8 cellular contexts compared by ENCODE assay signal in genomic region chr19:506404-507285, GRCh38. TPM values are rescaled to one million over a fixed set of nuclear protein-coding genes. Genes with fewer than 3 reads are reported as not detected.
A peak's percentile ranks its signal among the peaks of the same experiment; 100 is the strongest.
DNase-seq lines count a peak whose midpoint lies in the region; ATAC-seq, FAIRE-seq and TF ChIP-seq lines count a peak whose summit lies in the region.

No MANE protein-coding gene starts in this region.

- TF ChIP-seq EP300 in HepG2 (IDR thresholded peaks at IDR 0.05; ENCODE audit: low read depth in 2 of 2, low read length in 2 of 2) = no peak
- no peak for TF ChIP-seq EP300 in HepG2 (CRISPR knock-in tag; IDR thresholded peaks at IDR 0.05; ENCODE audit: borderline replicate concordance)

- CTCF ChIA-PET in CD4-positive, alpha-beta memory T cell (lab: Charles Lee; ENCODE audit: partially characterized antibody) = interaction anchor here (0.7 to 2.9 kb wide), 16 partner anchors 8 to 213 kb away, joined by 3 to 30 read pairs (median 4); partner anchors contain the start of genes CDC34 and MADCAM1
- CTCF ChIA-PET in HepG2 (lab: Yijun Ruan, JAX; ENCODE audit: low intra/inter-chr PET ratio, low total read pairs) = interaction anchor here (0.7 to 1.5 kb wide), 4 partner anchors 11 to 123 kb away, joined by 3 to 6 read pairs (median 6); partner anchors contain the start of gene MADCAM1

- H3K9ac ChIP-seq in HepG2 (ENCODE audit: insufficient read depth, low read depth, low read length) = peak overlapping the region; percentile 93

- POLR2A ChIA-PET in CD4-positive, alpha-beta memory T cell (lab: Charles Lee; ENCODE audit: partially characterized antibody) = interaction anchor here (0.7 to 4.4 kb wide), 14 partner anchors 8 to 162 kb away, joined by 3 to 61 read pairs (median 4); partner anchors contain the start of genes BSG, CDC34, MIER2 and RNF126
- POLR2A ChIA-PET in HepG2 (lab: Yijun Ruan, JAX) = interaction anchor here (0.8 to 2.8 kb wide), 15 partner anchors 8 to 65 kb away, joined by 3 to 33 read pairs (median 6); partner anchors contain the start of gene CDC34

- no TSS peak for BruUV-seq in HepG2 (replicated peaks; lab: Mats Ljungman, UMichigan)

- FAIRE-seq in HepG2 (lab: Jason Lieb, UNC) = peak; percentile 100

- H3K27ac ChIP-seq in CD4-positive, alpha-beta memory T cell (ENCODE audit: low read depth, low read length) = peak overlapping the region; percentile 89
- H3K27ac ChIP-seq in HepG2 (ENCODE audit: extremely low read length, insufficient read depth, low read length) = peak overlapping the region; percentile 98

- 7% methylated on average over 19 of the region's 48 CpGs for WGBS in HepG2 (ENCODE audit: low lambda C conversion rate)

- peak overlapping the region; percentile 93 for H2AFZ ChIP-seq in HepG2 (ENCODE audit: low read length)

- H3K79me2 ChIP-seq in HepG2 (ENCODE audit: insufficient read depth, low read length) = no peaks in the 10 kb centered on the region

- H3K27me3 Mint-ChIP-seq in CD4-positive, alpha-beta memory T cell = no peaks in the 10 kb centered on the region

- peaks cover 0 to 13% of the 10 kb centered on the region in 2 donors for H3K36me3 Mint-ChIP-seq in CD4-positive, alpha-beta memory T cell

- H3K4me3 Mint-ChIP-seq in CD4-positive, alpha-beta memory T cell = peak overlapping the region; percentile 91 to 100 (median 99)

- H3K27ac Mint-ChIP-seq in CD4-positive, alpha-beta memory T cell = peak overlapping the region; percentile 94 to 100 (median 100)

- peak overlapping the region; percentile 61 to 97 for H3K4me3 ChIP-seq in CD4-positive, alpha-beta memory T cell (ENCODE audit: low read length in 2 of 2)
- H3K4me3 ChIP-seq in HepG2 (replicated peaks in 1 of 3; ENCODE audit: insufficient read depth in 1 of 3, low read depth in 2 of 3, low read length in 3 of 3) = peak overlapping the region; percentile 93 to 99 (median 97)

- ATAC-seq in GM19397 (IDR thresholded peaks at IDR 0.05; ENCODE audit: unreplicated experiment) = peak; percentile 63
- ATAC-seq in HG03565 (IDR thresholded peaks at IDR 0.05; ENCODE audit: unreplicated experiment) = peak; percentile 50
- ATAC-seq in HepG2 = peak; percentile 82

- peak; percentile 98 to 99 (median 99) for DNase-seq in CD4-positive, alpha-beta memory T cell
- DNase-seq in NCI-H748 treated with DMSO at 0.1 percent for 48 hours (lab: John Stamatoyannopoulos, UW) (peak; percentile 94), dermis blood vessel endothelial cell (peak; percentile 93), HepG2 (ENCODE audit: low spot score) (peak; percentile 99)
- peak; percentile 87 to 88 for DNase-seq in activated CD4-positive, alpha-beta T cell treated with anti-CD3 and anti-CD28 coated beads, Interleukin-2, amount 50 U/mL, for 4 hours
- peak; percentile 88 for DNase-seq in stimulated activated CD4-positive, alpha-beta T cell treated with anti-CD3 and anti-CD28 coated beads, Interleukin-4, amount 100 ng/mL, for 1 hour

- in situ Hi-C loops in HepG2 (cut with HindIII; ENCODE audit: extremely low pct_ligation_motif_present, low pct_unique_long_range_greater_than_20kb) = no loop called here

- no peaks in the 10 kb centered on the region for H3K27me3 ChIP-seq in CD4-positive, alpha-beta memory T cell (ENCODE audit: insufficient read depth, low read length)
- no peaks in the 10 kb centered on the region for H3K27me3 ChIP-seq in HepG2 (ENCODE audit: control insufficient read depth in 1 of 2, insufficient read depth in 2 of 2, low read length in 2 of 2)

- peaks cover 45% of the 10 kb centered on the region for H3K4me1 ChIP-seq in CD4-positive, alpha-beta memory T cell (ENCODE audit: insufficient read depth, low read length)
- peaks cover 33% of the 10 kb centered on the region for H3K4me1 ChIP-seq in HepG2 (ENCODE audit: insufficient read depth, low read length)

- no peaks in the 10 kb centered on the region; the same call in 1 of the 2 replicates for H4K20me1 ChIP-seq in HepG2 (ENCODE audit: insufficient read depth, low read length)

- intact Hi-C loops in CD4-positive, alpha-beta memory T cell (cut with micrococcal nuclease) = loop anchor here (1.0 to 2.0 kb wide), 6 partner anchors 17 to 240 kb away; partner anchors contain the start of genes C2CD4C, CDC34, MIER2 and RNF126
- intact Hi-C loops in HepG2 (cut with micrococcal nuclease; ENCODE audit: unreplicated experiment) = no loop called here

- H3K9me3 ChIP-seq in CD4-positive, alpha-beta memory T cell (ENCODE audit: control insufficient read depth in 1 of 2, low read length in 2 of 2) = no peaks in the 10 kb centered on the region
- H3K9me3 ChIP-seq in HepG2 (ENCODE audit: low read length) = no peaks in the 10 kb centered on the region

- H3K4me1 Mint-ChIP-seq in CD4-positive, alpha-beta memory T cell = peaks cover 13 to 55% (median 36%) of the 10 kb centered on the region in 4 donors

- H3K9me3 Mint-ChIP-seq in CD4-positive, alpha-beta memory T cell = peaks cover 0 to 1% (median 0%) of the 10 kb centered on the region in 8 donors

- peak; percentile 39 to 44; a peak in 1 of 4 replicates for TF ChIP-seq POLR2A in HepG2 (IDR thresholded peaks at IDR 0.05; ENCODE audit: insufficient read depth in 1 of 2, low read depth in 2 of 2, low read length in 2 of 2)

- peak; percentile 99 for TF ChIP-seq CTCF in HepG2 (CRISPR knock-in tag; IDR thresholded peaks at IDR 0.05)

- TF ChIP-seq RAD21 in HepG2 (CRISPR knock-in tag; IDR thresholded peaks at IDR 0.05) = peak; percentile 92

- H3K4me2 ChIP-seq in HepG2 (ENCODE audit: low read depth, low read length) = peak overlapping the region; percentile 82

- H3K36me3 ChIP-seq in CD4-positive, alpha-beta memory T cell (ENCODE audit: insufficient read depth, low read length) = no peaks in the 10 kb centered on the region
- H3K36me3 ChIP-seq in HepG2 (replicated peaks in 1 of 2; ENCODE audit: control insufficient read depth in 1 of 2, insufficient read depth in 2 of 2, low read length in 2 of 2) = no peaks in the 10 kb centered on the region

RNA-seq across cellular contexts. Expression of gene TPGS1, which starts 0.7 kb away (rescaled TPM):
- 10 to 100 TPM; 31.8 to 32.0 TPM for total RNA-seq in CD4-positive, alpha-beta memory T cell
- 10 to 100 TPM; 22.2 to 37.6 TPM for polyA plus RNA-seq in CD4-positive, alpha-beta memory T cell
- 35.6 and 74.0 TPM in 2 replicates for total RNA-seq in dermis blood vessel endothelial cell
- total RNA-seq in HepG2 (2016; rRNA removed; fragmentation: Illumina TruSeq; extraction: Trizol) = 4.2 and 6.2 TPM in 2 replicates
- total RNA-seq in HepG2 (2016; cell fraction: cytosol; rRNA removed; fragmentation: Illumina TruSeq; extraction: Trizol; ENCODE audit: low read depth) = 4.1 and 5.0 TPM in 2 replicates
- total RNA-seq in HepG2 (2016; cell fraction: insoluble cytoplasmic fraction; rRNA removed; fragmentation: Illumina TruSeq; extraction: Trizol) = 3.9 and 5.0 TPM in 2 replicates
- total RNA-seq in HepG2 (2016; cell fraction: membrane; rRNA removed; fragmentation: Illumina TruSeq; extraction: Trizol) = 4.2 and 4.9 TPM in 2 replicates
- total RNA-seq in HepG2 (2016; cell fraction: nucleus; rRNA removed; fragmentation: Illumina TruSeq; extraction: Trizol) = 2.4 and 3.4 TPM in 2 replicates
- 1.1 and 2.0 TPM in 2 replicates for polyA plus RNA-seq in HepG2 (2011; rRNA removed)
- 1.7 and 4.3 TPM in 2 replicates for polyA plus RNA-seq in HepG2 (2011; cell fraction: cytosol; rRNA removed)
- 3.3 and 3.7 TPM in 2 replicates for polyA plus RNA-seq in HepG2 (2011; cell fraction: nucleus; rRNA removed)
- 1.0 and 2.2 TPM in 2 replicates for polyA plus RNA-seq in HepG2 (2012)
- 2.0 and 2.2 TPM in 2 replicates for polyA plus RNA-seq in HepG2 (2016; cell fraction: cytosol; fragmentation: Illumina TruSeq; extraction: Trizol; ENCODE audit: low read depth)
- polyA plus RNA-seq in HepG2 (2016; cell fraction: insoluble cytoplasmic fraction; fragmentation: Illumina TruSeq; extraction: Trizol; ENCODE audit: low read depth) = 3.3 and 4.8 TPM in 2 replicates
- 2.0 and 2.2 TPM in 2 replicates for polyA plus RNA-seq in HepG2 (2016; cell fraction: membrane; fragmentation: Illumina TruSeq; extraction: Trizol; ENCODE audit: low read depth)
- 3.1 and 4.1 TPM in 2 replicates for polyA plus RNA-seq in HepG2 (2016; cell fraction: nucleus; fragmentation: Illumina TruSeq; extraction: Trizol; ENCODE audit: insufficient read depth, low read depth)
- 2.3 and 2.8 TPM in 2 replicates for polyA minus RNA-seq in HepG2 (2011; rRNA and poly(A)+ RNA removed; ENCODE audit: low replicate concordance)
- polyA minus RNA-seq in HepG2 (2011; cell fraction: cytosol; rRNA and poly(A)+ RNA removed) = 1.4 and 1.8 TPM in 2 replicates
- polyA minus RNA-seq in HepG2 (2011; cell fraction: nucleus; rRNA and poly(A)+ RNA removed) = 2.1 and 2.3 TPM in 2 replicates

RNA-seq across cellular contexts. Expression of gene MADCAM1, which starts 10.4 kb away (rescaled TPM):
- total RNA-seq in CD4-positive, alpha-beta memory T cell = 1 to 10 TPM; 1.5 to 1.9 TPM
- polyA plus RNA-seq in CD4-positive, alpha-beta memory T cell = under 1 TPM; 0.11 to 0.24 TPM
- total RNA-seq in dermis blood vessel endothelial cell (0.09 and 0.34 TPM in 2 replicates), HepG2 (2016; rRNA removed; fragmentation: Illumina TruSeq; extraction: Trizol) (0.21 and 0.33 TPM in 2 replicates)
- total RNA-seq in HepG2 (2016; cell fraction: cytosol; rRNA removed; fragmentation: Illumina TruSeq; extraction: Trizol; ENCODE audit: low read depth) = 0.30 and 0.44 TPM in 2 replicates
- 0.30 TPM in 1 of 2 replicates, not detected in the other for total RNA-seq in HepG2 (2016; cell fraction: insoluble cytoplasmic fraction; rRNA removed; fragmentation: Illumina TruSeq; extraction: Trizol)
- 0.37 and 0.45 TPM in 2 replicates for total RNA-seq in HepG2 (2016; cell fraction: membrane; rRNA removed; fragmentation: Illumina TruSeq; extraction: Trizol)
- total RNA-seq in HepG2 (2016; cell fraction: nucleus; rRNA removed; fragmentation: Illumina TruSeq; extraction: Trizol) = 0.22 TPM in 1 of 2 replicates, not detected in the other
- 0.29 and 0.39 TPM in 2 replicates for polyA plus RNA-seq in HepG2 (2011; rRNA removed)
- 0.42 and 0.60 TPM in 2 replicates for polyA plus RNA-seq in HepG2 (2011; cell fraction: cytosol; rRNA removed)
- 1.9 and 2.3 TPM in 2 replicates for polyA plus RNA-seq in HepG2 (2011; cell fraction: nucleus; rRNA removed)
- polyA plus RNA-seq in HepG2 (2012) = 1.7 and 2.3 TPM in 2 replicates
- polyA plus RNA-seq in HepG2 (2016; cell fraction: cytosol; fragmentation: Illumina TruSeq; extraction: Trizol; ENCODE audit: low read depth) = 0.62 and 0.89 TPM in 2 replicates
- polyA plus RNA-seq in HepG2 (2016; cell fraction: insoluble cytoplasmic fraction; fragmentation: Illumina TruSeq; extraction: Trizol; ENCODE audit: low read depth) = 0.33 and 0.51 TPM in 2 replicates
- 0.74 and 0.99 TPM in 2 replicates for polyA plus RNA-seq in HepG2 (2016; cell fraction: membrane; fragmentation: Illumina TruSeq; extraction: Trizol; ENCODE audit: low read depth)
- 0.89 and 1.4 TPM in 2 replicates for polyA plus RNA-seq in HepG2 (2016; cell fraction: nucleus; fragmentation: Illumina TruSeq; extraction: Trizol; ENCODE audit: insufficient read depth, low read depth)
- polyA minus RNA-seq in HepG2 (2011; rRNA and poly(A)+ RNA removed; ENCODE audit: low replicate concordance) = 1.1 TPM in 1 of 2 replicates, not detected in the other
- 0.62 and 0.89 TPM in 2 replicates for polyA minus RNA-seq in HepG2 (2011; cell fraction: cytosol; rRNA and poly(A)+ RNA removed)
- polyA minus RNA-seq in HepG2 (2011; cell fraction: nucleus; rRNA and poly(A)+ RNA removed) = 0.26 and 0.75 TPM in 2 replicates

RNA-seq across cellular contexts. Expression of gene CDC34, which starts 24.9 kb away (rescaled TPM):
- 10 to 100 TPM; 44.4 to 46.6 TPM for total RNA-seq in CD4-positive, alpha-beta memory T cell
- polyA plus RNA-seq in CD4-positive, alpha-beta memory T cell = 10 to 100 TPM; 26.7 to 44.0 TPM
- total RNA-seq in dermis blood vessel endothelial cell = 111 and 112 TPM in 2 replicates
- total RNA-seq in HepG2 (2016; rRNA removed; fragmentation: Illumina TruSeq; extraction: Trizol) = 119 and 138 TPM in 2 replicates
- 181 and 194 TPM in 2 replicates for total RNA-seq in HepG2 (2016; cell fraction: cytosol; rRNA removed; fragmentation: Illumina TruSeq; extraction: Trizol; ENCODE audit: low read depth)
- 104 and 144 TPM in 2 replicates for total RNA-seq in HepG2 (2016; cell fraction: insoluble cytoplasmic fraction; rRNA removed; fragmentation: Illumina TruSeq; extraction: Trizol)
- 198 and 240 TPM in 2 replicates for total RNA-seq in HepG2 (2016; cell fraction: membrane; rRNA removed; fragmentation: Illumina TruSeq; extraction: Trizol)
- total RNA-seq in HepG2 (2016; cell fraction: nucleus; rRNA removed; fragmentation: Illumina TruSeq; extraction: Trizol) = 59.6 and 65.5 TPM in 2 replicates
- polyA plus RNA-seq in HepG2 (2011; rRNA removed) = 140 and 150 TPM in 2 replicates
- polyA plus RNA-seq in HepG2 (2011; cell fraction: cytosol; rRNA removed) = 102 and 147 TPM in 2 replicates
- 121 and 122 TPM in 2 replicates for polyA plus RNA-seq in HepG2 (2011; cell fraction: nucleus; rRNA removed)
- polyA plus RNA-seq in HepG2 (2012) = 90.8 and 101 TPM in 2 replicates
- 157 and 191 TPM in 2 replicates for polyA plus RNA-seq in HepG2 (2016; cell fraction: cytosol; fragmentation: Illumina TruSeq; extraction: Trizol; ENCODE audit: low read depth)
- polyA plus RNA-seq in HepG2 (2016; cell fraction: insoluble cytoplasmic fraction; fragmentation: Illumina TruSeq; extraction: Trizol; ENCODE audit: low read depth) = 118 and 140 TPM in 2 replicates
- 153 and 184 TPM in 2 replicates for polyA plus RNA-seq in HepG2 (2016; cell fraction: membrane; fragmentation: Illumina TruSeq; extraction: Trizol; ENCODE audit: low read depth)
- polyA plus RNA-seq in HepG2 (2016; cell fraction: nucleus; fragmentation: Illumina TruSeq; extraction: Trizol; ENCODE audit: insufficient read depth, low read depth) = 130 and 138 TPM in 2 replicates
- 60.5 and 88.3 TPM in 2 replicates for polyA minus RNA-seq in HepG2 (2011; rRNA and poly(A)+ RNA removed; ENCODE audit: low replicate concordance)
- polyA minus RNA-seq in HepG2 (2011; cell fraction: cytosol; rRNA and poly(A)+ RNA removed) = 42.1 and 46.2 TPM in 2 replicates
- 19.1 and 22.1 TPM in 2 replicates for polyA minus RNA-seq in HepG2 (2011; cell fraction: nucleus; rRNA and poly(A)+ RNA removed)

RNA-seq across cellular contexts. Expression of gene GZMM, which starts 37.2 kb away (rescaled TPM):
- total RNA-seq in CD4-positive, alpha-beta memory T cell = 10 to 100 TPM; 25.5 to 28.7 TPM
- 100 to 1,000 TPM in 1 of 2 donors, 10 to 100 TPM in 1; 82.1 to 122 TPM for polyA plus RNA-seq in CD4-positive, alpha-beta memory T cell
- not detected in 2 replicates for total RNA-seq in dermis blood vessel endothelial cell
- not detected in 2 replicates for total RNA-seq in HepG2 (2016; rRNA removed; fragmentation: Illumina TruSeq; extraction: Trizol)
- not detected in 2 replicates for total RNA-seq in HepG2 (2016; cell fraction: cytosol; rRNA removed; fragmentation: Illumina TruSeq; extraction: Trizol; ENCODE audit: low read depth)
- total RNA-seq in HepG2 (2016; cell fraction: insoluble cytoplasmic fraction; rRNA removed; fragmentation: Illumina TruSeq; extraction: Trizol) = not detected in 2 replicates
- not detected in 2 replicates for total RNA-seq in HepG2 (2016; cell fraction: membrane; rRNA removed; fragmentation: Illumina TruSeq; extraction: Trizol)
- not detected in 2 replicates for total RNA-seq in HepG2 (2016; cell fraction: nucleus; rRNA removed; fragmentation: Illumina TruSeq; extraction: Trizol)
- 0.07 TPM in 1 of 2 replicates, not detected in the other for polyA plus RNA-seq in HepG2 (2011; rRNA removed)
- 0.13 TPM in 1 of 2 replicates, not detected in the other for polyA plus RNA-seq in HepG2 (2011; cell fraction: cytosol; rRNA removed)
- 0.50 and 0.71 TPM in 2 replicates for polyA plus RNA-seq in HepG2 (2011; cell fraction: nucleus; rRNA removed)
- 0.16 TPM in 1 of 2 replicates, not detected in the other for polyA plus RNA-seq in HepG2 (2012)
- not detected in 2 replicates for polyA plus RNA-seq in HepG2 (2016; cell fraction: cytosol; fragmentation: Illumina TruSeq; extraction: Trizol; ENCODE audit: low read depth)
- not detected in 2 replicates for polyA plus RNA-seq in HepG2 (2016; cell fraction: insoluble cytoplasmic fraction; fragmentation: Illumina TruSeq; extraction: Trizol; ENCODE audit: low read depth)
- polyA plus RNA-seq in HepG2 (2016; cell fraction: membrane; fragmentation: Illumina TruSeq; extraction: Trizol; ENCODE audit: low read depth) = not detected in 2 replicates
- polyA plus RNA-seq in HepG2 (2016; cell fraction: nucleus; fragmentation: Illumina TruSeq; extraction: Trizol; ENCODE audit: insufficient read depth, low read depth) = not detected in 2 replicates
- polyA minus RNA-seq in HepG2 (2011; rRNA and poly(A)+ RNA removed; ENCODE audit: low replicate concordance) = not detected in 2 replicates
- polyA minus RNA-seq in HepG2 (2011; cell fraction: cytosol; rRNA and poly(A)+ RNA removed) = not detected in 2 replicates
- not detected in 2 replicates for polyA minus RNA-seq in HepG2 (2011; cell fraction: nucleus; rRNA and poly(A)+ RNA removed)

RNA-seq across cellular contexts. Expression of gene SHC2, which starts 45.8 kb away (rescaled TPM):
- total RNA-seq in CD4-positive, alpha-beta memory T cell = under 1 TPM; 0.55 to 0.64 TPM
- polyA plus RNA-seq in CD4-positive, alpha-beta memory T cell = not detected
- total RNA-seq in dermis blood vessel endothelial cell (8.3 and 11.3 TPM in 2 replicates), HepG2 (2016; rRNA removed; fragmentation: Illumina TruSeq; extraction: Trizol) (4.8 and 9.0 TPM in 2 replicates)
- total RNA-seq in HepG2 (2016; cell fraction: cytosol; rRNA removed; fragmentation: Illumina TruSeq; extraction: Trizol; ENCODE audit: low read depth) = 11.0 and 12.0 TPM in 2 replicates
- total RNA-seq in HepG2 (2016; cell fraction: insoluble cytoplasmic fraction; rRNA removed; fragmentation: Illumina TruSeq; extraction: Trizol) = 3.9 and 8.8 TPM in 2 replicates
- 12.6 and 14.2 TPM in 2 replicates for total RNA-seq in HepG2 (2016; cell fraction: membrane; rRNA removed; fragmentation: Illumina TruSeq; extraction: Trizol)
- 7.1 and 9.7 TPM in 2 replicates for total RNA-seq in HepG2 (2016; cell fraction: nucleus; rRNA removed; fragmentation: Illumina TruSeq; extraction: Trizol)
- 18.3 and 35.8 TPM in 2 replicates for polyA plus RNA-seq in HepG2 (2011; rRNA removed)
- 12.4 and 18.0 TPM in 2 replicates for polyA plus RNA-seq in HepG2 (2011; cell fraction: cytosol; rRNA removed)
- 247 and 276 TPM in 2 replicates for polyA plus RNA-seq in HepG2 (2011; cell fraction: nucleus; rRNA removed)
- polyA plus RNA-seq in HepG2 (2012) = 21.5 and 36.3 TPM in 2 replicates
- 11.4 and 12.5 TPM in 2 replicates for polyA plus RNA-seq in HepG2 (2016; cell fraction: cytosol; fragmentation: Illumina TruSeq; extraction: Trizol; ENCODE audit: low read depth)
- 4.7 and 5.3 TPM in 2 replicates for polyA plus RNA-seq in HepG2 (2016; cell fraction: insoluble cytoplasmic fraction; fragmentation: Illumina TruSeq; extraction: Trizol; ENCODE audit: low read depth)
- 13.0 and 14.2 TPM in 2 replicates for polyA plus RNA-seq in HepG2 (2016; cell fraction: membrane; fragmentation: Illumina TruSeq; extraction: Trizol; ENCODE audit: low read depth)
- 30.5 and 30.9 TPM in 2 replicates for polyA plus RNA-seq in HepG2 (2016; cell fraction: nucleus; fragmentation: Illumina TruSeq; extraction: Trizol; ENCODE audit: insufficient read depth, low read depth)
- 39.0 TPM in 1 of 2 replicates, not detected in the other for polyA minus RNA-seq in HepG2 (2011; rRNA and poly(A)+ RNA removed; ENCODE audit: low replicate concordance)
- 11.5 and 24.1 TPM in 2 replicates for polyA minus RNA-seq in HepG2 (2011; cell fraction: cytosol; rRNA and poly(A)+ RNA removed)
- 14.5 and 16.0 TPM in 2 replicates for polyA minus RNA-seq in HepG2 (2011; cell fraction: nucleus; rRNA and poly(A)+ RNA removed)

Comparison
In these comparisons a context has a peak if more than half of its experiments do, and no peak if none do; other contexts are left out.
1. Peak in every context shown above with its lines: DNase-seq, ATAC-seq, H3K4me3 ChIP-seq and H3K27ac ChIP-seq.